ENCODE assay signal across 1 cellular context in genomic region chr1:28288487-28288886, GRCh38.
TF ChIP-seq lines count a peak whose summit lies in the region.

No MANE protein-coding gene starts in this region.

TF ChIP-seq in WTC11, 78 proteins besides CTCF, POLR2A, EP300 and RAD21:
- TF ChIP-seq ZNF425 (CRISPR knock-in tag; conservative IDR thresholded peaks at IDR 0.05) (no peak), GTF2I (CRISPR knock-in tag; conservative IDR thresholded peaks at IDR 0.05) (no peak), ZNF263 (CRISPR knock-in tag; IDR thresholded peaks at IDR 0.05; ENCODE audit: low read depth) (no peak), USF2 (CRISPR knock-in tag; IDR thresholded peaks at IDR 0.05) (no peak), TEAD4 (CRISPR knock-in tag; IDR thresholded peaks at IDR 0.05) (no peak), NFE2L1 (CRISPR knock-in tag; IDR thresholded peaks at IDR 0.05) (no peak), EMX1 (CRISPR knock-in tag; IDR thresholded peaks at IDR 0.05) (no peak), ZNF416 (CRISPR knock-in tag; IDR thresholded peaks at IDR 0.05) (no peak), ZNF121 (CRISPR knock-in tag; IDR thresholded peaks at IDR 0.05) (no peak), TCF7 (CRISPR knock-in tag; IDR thresholded peaks at IDR 0.05; ENCODE audit: low read depth) (no peak)
